In genomic region chr3:188223936-188224335, GRCh38 we compare ENCODE assay signal across 19 cellular contexts.
"Had no signal": no experiment of that assay in that cellular context is flagged by ENCODE, and none has a peak within 500 bp of the region (broad histone marks: within the 10 kb centered on the region; RNA-seq: fewer than 3 reads in every experiment).

No MANE protein-coding gene starts in this region.

- DNase-seq: activated CD4-positive, alpha-beta T cell treated with anti-CD3 and anti-CD28 coated beads, Interleukin-2, amount 10 ng/mL, durations not matched to agents 7 days and 5 days; activated CD8-positive, alpha-beta memory T cell treated with anti-CD3 and anti-CD28 coated beads, Interleukin-2, amount 50 U/mL, for 48 hours; activated gamma-delta T cell treated with Interleukin-2 at 50 U/mL for 16 hours; activated T-cell treated with anti-CD3 and anti-CD28 coated beads, Interleukin-2, amount 50 U/mL, for 72 hours; amniotic stem cell; central memory CD4-positive, alpha-beta T cell; cortex of kidney; effector CD8-positive, alpha-beta T cell; foreskin melanocyte; mesenchymal stem cell; stimulated activated CD4-positive, alpha-beta T cell treated with anti-CD3 and anti-CD28 coated beads, Interleukin-12 subunit alpha, Interleukin-12 subunit beta, amount 100 ng/mL, for 4 hours; stimulated activated CD4-positive, alpha-beta T cell treated with anti-CD3 and anti-CD28 coated beads, Interleukin-2, amount 100 ng/mL, for 24 hours; T-helper 9 cell; upper lobe of right lung had no signal

- H3K9me3 Mint-ChIP-seq: activated CD4-positive, alpha-beta T cell treated with anti-CD3 and anti-CD28 coated beads, Interleukin-2, amount 10 ng/mL, durations not matched to agents 7 days and 5 days had no signal

- FAIRE-seq: endothelial cell of umbilical vein, islet of Langerhans had no signal

- H3K36me3 Mint-ChIP-seq: natural killer cell treated with Interleukin-12 subunit alpha and Interleukin-12 subunit beta and Interleukin-15 and Interleukin-18, amount 100 ng/mL, for 72 hours had no signal

- ATAC-seq: activated T-cell treated with anti-CD3 and anti-CD28 coated beads, Interleukin-2, amount 50 U/mL, for 72 hours; natural killer cell treated with Interleukin-12 subunit alpha and Interleukin-12 subunit beta and Interleukin-15 and Interleukin-18, amount 100 ng/mL, for 72 hours; upper lobe of right lung had no signal

- H3K27me3 ChIP-seq: upper lobe of right lung had no signal

- H3K27ac Mint-ChIP-seq: activated CD4-positive, alpha-beta T cell treated with anti-CD3 and anti-CD28 coated beads, Interleukin-2, amount 10 ng/mL, durations not matched to agents 7 days and 5 days; activated T-cell treated with anti-CD3 and anti-CD28 coated beads, Interleukin-2, amount 50 U/mL, for 72 hours; brain had no signal

- H3K4me1 Mint-ChIP-seq: activated CD4-positive, alpha-beta T cell treated with anti-CD3 and anti-CD28 coated beads, Interleukin-2, amount 10 ng/mL, durations not matched to agents 7 days and 5 days had no signal

- H3K4me3 ChIP-seq: upper lobe of right lung had no signal

- H3K36me3 ChIP-seq: upper lobe of right lung had no signal

- H3K4me3 Mint-ChIP-seq: activated CD4-positive, alpha-beta T cell treated with anti-CD3 and anti-CD28 coated beads, Interleukin-2, amount 10 ng/mL, durations not matched to agents 7 days and 5 days; activated naive CD8-positive, alpha-beta T cell; activated T-cell treated with anti-CD3 and anti-CD28 coated beads, Interleukin-2, amount 50 U/mL, for 72 hours; brain; natural killer cell treated with Interleukin-12 subunit alpha and Interleukin-12 subunit beta and Interleukin-15 and Interleukin-18, amount 100 ng/mL, for 72 hours had no signal

- H3K9me3 ChIP-seq: upper lobe of right lung had no signal

- H3K27me3 Mint-ChIP-seq: activated CD4-positive, alpha-beta T cell treated with anti-CD3 and anti-CD28 coated beads, Interleukin-2, amount 10 ng/mL, durations not matched to agents 7 days and 5 days; activated naive CD8-positive, alpha-beta T cell; natural killer cell treated with Interleukin-12 subunit alpha and Interleukin-12 subunit beta and Interleukin-15 and Interleukin-18, amount 100 ng/mL, for 72 hours had no signal

- H3K27ac ChIP-seq: upper lobe of right lung had no signal
